Comparison of ENCODE assay signal across 12 cellular contexts in the genomic region with DNA sequence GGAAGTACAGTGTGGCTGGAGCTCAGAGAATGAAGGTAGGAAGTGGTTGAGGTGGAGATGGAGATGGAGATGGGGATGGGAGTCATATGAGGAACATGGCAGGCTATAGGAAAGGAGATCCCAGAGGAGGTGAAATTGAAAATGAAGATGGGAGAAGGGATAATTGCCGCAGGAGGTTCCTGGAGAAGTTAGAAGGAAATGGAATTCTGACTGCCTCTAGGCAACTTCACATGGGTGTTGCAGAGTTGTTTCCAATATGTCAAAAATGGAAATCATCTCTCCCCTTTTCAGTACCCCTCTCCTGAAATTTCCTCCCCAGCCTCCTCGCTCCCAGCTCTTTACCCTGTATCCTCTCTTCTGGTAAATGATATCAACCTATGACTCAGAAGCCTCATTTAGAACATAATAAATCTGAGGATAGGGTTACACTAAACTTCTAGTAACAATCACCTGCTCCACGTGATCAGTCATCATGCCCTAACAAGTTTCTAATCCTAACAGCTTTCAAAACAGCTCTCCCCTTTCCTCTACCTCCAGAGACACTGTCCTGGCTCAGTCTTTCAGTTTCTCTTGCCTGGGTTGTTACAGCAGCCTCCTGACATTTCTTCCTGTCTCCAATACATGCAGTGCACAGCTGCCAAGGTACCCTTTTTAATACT.
DNase-seq lines count a peak whose midpoint lies in the region; ATAC-seq and TF ChIP-seq lines count a peak whose summit lies in the region.
"Had no signal": no experiment of that assay in that cellular context is flagged by ENCODE, and none has a peak within 500 bp of the region (broad histone marks: within the 10 kb centered on the region; RNA-seq: fewer than 3 reads in every experiment).

No MANE protein-coding gene starts in this region.

- intact Hi-C loops in left ventricle myocardium superior (cut with micrococcal nuclease) = no loop called here
- intact Hi-C loops in Right ventricle myocardium inferior (cut with DNase I) = no loop called here

- no peaks in the 10 kb centered on the region for H3K36me3 Mint-ChIP-seq in mesothelial cell of epicardium

- H3K4me3 ChIP-seq in fibroblast of mammary gland (ENCODE audit: control insufficient read depth, low read depth, low read length) = no peak overlapping the region
- H3K4me3 ChIP-seq: heart right ventricle, left ventricle myocardium inferior had no signal

- H3K27ac Mint-ChIP-seq in mesothelial cell of epicardium = no peak overlapping the region
- H3K27ac Mint-ChIP-seq: activated naive CD8-positive, alpha-beta T cell had no signal

- H3K27me3 Mint-ChIP-seq in mesothelial cell of epicardium (ENCODE audit: low read depth) = no peaks in the 10 kb centered on the region
- H3K27me3 Mint-ChIP-seq: activated naive CD8-positive, alpha-beta T cell had no signal

- no peak for DNase-seq in left ventricle myocardium superior
- no peak for DNase-seq in Right ventricle myocardium inferior (ENCODE audit: missing footprints)
- DNase-seq in NCI-H524 treated with DMSO at 0.1 percent for 48 hours (lab: John Stamatoyannopoulos, UW) = peak; percentile 23
- peak; percentile 70 for DNase-seq in fibroblast of mammary gland (ENCODE audit: low read depth)
- DNase-seq in ureter (ENCODE audit: low spot score) = peak; percentile 51
- DNase-seq in mesothelial cell of epicardium (ENCODE audit: low spot score in 2 of 2, unreplicated experiment in 2 of 2) = no peak
- no peak for DNase-seq in NCI-H1694 (lab: John Stamatoyannopoulos, UW)
- DNase-seq in NCI-H2081 treated with DMSO at 0.1 percent for 48 hours (lab: John Stamatoyannopoulos, UW) = no peak
- DNase-seq: heart right ventricle, left ventricle myocardium inferior, T1000 had no signal

- TF ChIP-seq CTCF in fibroblast of mammary gland (conservative IDR thresholded peaks at IDR 0.05; ENCODE audit: control insufficient read depth, insufficient read depth, low read depth, low read length) (no peak), mesothelial cell of epicardium (IDR thresholded peaks at IDR 0.05; ENCODE audit: unreplicated experiment) (no peak)

- no peak overlapping the region for H3K4me3 Mint-ChIP-seq in mesothelial cell of epicardium
- H3K4me3 Mint-ChIP-seq: activated naive CD8-positive, alpha-beta T cell had no signal

- peak; percentile 28 for ATAC-seq in left ventricle myocardium superior
- ATAC-seq in Right ventricle myocardium inferior = no peak

- peaks cover 21% of the 10 kb centered on the region for H3K4me1 Mint-ChIP-seq in mesothelial cell of epicardium

- peaks cover 14% of the 10 kb centered on the region for H3K9me3 Mint-ChIP-seq in mesothelial cell of epicardium

Comparison
In these comparisons a context has a peak if more than half of its experiments do, and no peak if none do; other contexts are left out.
1. DNase-seq: peak in NCI-H524 treated with DMSO at 0.1 percent for 48 hours (single experiment), fibroblast of mammary gland (single experiment) and ureter (single experiment); none in left ventricle myocardium superior (single experiment), Right ventricle myocardium inferior (single experiment), mesothelial cell of epicardium (0 of 2), NCI-H1694 (single experiment) and NCI-H2081 treated with DMSO at 0.1 percent for 48 hours (single experiment).